8 cellular contexts compared by ENCODE assay signal in the genomic region with DNA sequence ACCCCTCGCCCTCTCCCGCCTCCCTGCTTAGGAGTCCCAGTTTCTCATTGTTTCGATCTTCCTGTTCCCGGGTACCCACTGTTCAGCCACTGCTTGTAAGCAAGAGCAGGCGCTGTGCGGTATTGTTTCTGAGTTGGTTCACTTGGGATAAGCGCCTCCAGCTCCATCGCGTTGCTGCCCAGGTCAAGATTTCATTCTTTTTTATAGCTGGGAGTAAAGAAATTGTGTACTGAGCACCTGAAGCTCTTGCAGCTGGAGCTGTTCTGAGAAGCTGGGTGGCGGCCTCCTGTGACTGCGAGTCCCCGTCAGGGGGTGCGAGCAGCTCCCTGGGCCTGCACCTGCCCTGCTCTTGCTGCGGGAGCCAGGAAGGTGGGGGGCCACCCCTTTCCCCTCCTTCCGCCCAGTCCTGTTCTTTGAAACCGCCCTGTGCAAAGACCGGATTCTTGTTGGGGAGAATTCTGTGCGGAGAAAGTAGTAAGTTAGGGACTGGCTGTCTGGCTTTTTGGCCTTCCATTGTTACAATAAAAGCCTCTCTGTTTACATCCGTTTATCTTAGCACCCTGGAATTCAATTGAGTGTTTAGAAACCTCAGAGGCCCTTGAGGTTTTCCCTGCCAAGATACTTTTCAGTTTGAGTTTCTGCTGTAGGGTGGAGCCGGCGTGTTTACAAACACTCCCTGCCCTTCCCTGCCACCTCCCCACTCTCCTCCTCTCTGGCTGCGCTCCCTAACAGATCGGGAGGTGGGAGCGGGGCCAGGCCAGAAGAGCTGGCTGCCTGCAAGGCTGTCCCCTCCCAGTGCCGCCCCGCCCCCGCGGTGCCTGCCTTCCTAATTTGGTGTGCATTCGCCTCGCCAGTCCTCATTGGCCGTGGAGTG. TPM values are rescaled to one million over a fixed set of nuclear protein-coding genes. Genes with fewer than 3 reads are reported as not detected.
A peak's percentile ranks its signal among the peaks of the same experiment; 100 is the strongest.
DNase-seq lines count a peak whose midpoint lies in the region; ATAC-seq lines count a peak whose summit lies in the region.

No MANE protein-coding gene starts in this region.

- DNase-seq in ACHN = peak; percentile 100
- peak; percentile 96 for DNase-seq in NCI-H2196 treated with DMSO at 0.1 percent for 48 hours (lab: John Stamatoyannopoulos, UW; ENCODE audit: unreplicated experiment)
- peak; percentile 87 for DNase-seq in activated CD4-positive, alpha-beta T cell treated with anti-CD3 and anti-CD28 coated beads for 36 hours
- DNase-seq in dedifferentiated amniotic fluid mesenchymal stem cell (ENCODE audit: extremely low spot score) = peak; percentile 99
- peak; percentile 99 for DNase-seq in left lobe of liver (ENCODE audit: low spot score)
- DNase-seq in stimulated activated CD4-positive, alpha-beta T cell treated with anti-CD3 and anti-CD28 coated beads, Interleukin-2, amount 100 ng/mL, for 24 hours = peak; percentile 74 to 76

- CTCF ChIA-PET in activated CD4-positive, alpha-beta T cell treated with anti-CD3 and anti-CD28 coated beads for 36 hours (lab: Charles Lee) = interaction anchor here (0.8 to 2.1 kb wide), 8 partner anchors 10 to 85 kb away, joined by 3 to 9 read pairs (median 4); a partner anchor contains a TSS

- H3K4me1 Mint-ChIP-seq in activated CD4-positive, alpha-beta T cell treated with anti-CD3 and anti-CD28 coated beads for 36 hours = peaks cover 77% of the 10 kb centered on the region

- ATAC-seq in GM18870 (IDR thresholded peaks at IDR 0.05; ENCODE audit: unreplicated experiment) (peak; percentile 69), HG03108 (IDR thresholded peaks at IDR 0.05; ENCODE audit: unreplicated experiment) (peak; percentile 62), left lobe of liver (peak; percentile 94)
- peak; percentile 79 for ATAC-seq in activated CD4-positive, alpha-beta T cell treated with anti-CD3 and anti-CD28 coated beads for 36 hours

- H3K27ac Mint-ChIP-seq in activated CD4-positive, alpha-beta T cell treated with anti-CD3 and anti-CD28 coated beads for 36 hours = peak overlapping the region; percentile 91

- no peaks in the 10 kb centered on the region for H3K9me3 Mint-ChIP-seq in activated CD4-positive, alpha-beta T cell treated with anti-CD3 and anti-CD28 coated beads for 36 hours (ENCODE audit: low read depth)

- H3K36me3 Mint-ChIP-seq in activated CD4-positive, alpha-beta T cell treated with anti-CD3 and anti-CD28 coated beads for 36 hours (ENCODE audit: low read depth) = peaks cover 50% of the 10 kb centered on the region

- H3K27me3 Mint-ChIP-seq in activated CD4-positive, alpha-beta T cell treated with anti-CD3 and anti-CD28 coated beads for 36 hours = no peaks in the 10 kb centered on the region

- intact Hi-C loops in activated CD4-positive, alpha-beta T cell treated with anti-CD3 and anti-CD28 coated beads for 36 hours (cut with DNase I, micrococcal nuclease) = loop anchor here (1.0 to 5.0 kb wide), 5 partner anchors 31 to 102 kb away; a partner anchor contains a TSS

- H3K4me3 Mint-ChIP-seq in activated CD4-positive, alpha-beta T cell treated with anti-CD3 and anti-CD28 coated beads for 36 hours = peak overlapping the region; percentile 68

- in situ Hi-C loops in ACHN (cut with HindIII; ENCODE audit: low pct_ligation_motif_present, low pct_unique_long_range_greater_than_20kb, low sequenced_read_pairs) = no loop called here

- POLR2A ChIA-PET in activated CD4-positive, alpha-beta T cell treated with anti-CD3 and anti-CD28 coated beads for 36 hours (lab: Charles Lee) = no interaction called here

RNA-seq across cellular contexts. Expression of a gene that starts 30.8 kb away (rescaled TPM):
- total RNA-seq in activated CD4-positive, alpha-beta T cell treated with anti-CD3 and anti-CD28 coated beads for 36 hours = 10 to 100 TPM; 21.0 to 26.4 TPM
- 13.2 TPM for total RNA-seq in left lobe of liver

Comparison
In these comparisons a context has a peak if more than half of its experiments do, and no peak if none do; other contexts are left out.
1. Peak in every context shown above with its lines: DNase-seq and ATAC-seq.